1 cellular context compared by ENCODE assay signal in the genomic region with DNA sequence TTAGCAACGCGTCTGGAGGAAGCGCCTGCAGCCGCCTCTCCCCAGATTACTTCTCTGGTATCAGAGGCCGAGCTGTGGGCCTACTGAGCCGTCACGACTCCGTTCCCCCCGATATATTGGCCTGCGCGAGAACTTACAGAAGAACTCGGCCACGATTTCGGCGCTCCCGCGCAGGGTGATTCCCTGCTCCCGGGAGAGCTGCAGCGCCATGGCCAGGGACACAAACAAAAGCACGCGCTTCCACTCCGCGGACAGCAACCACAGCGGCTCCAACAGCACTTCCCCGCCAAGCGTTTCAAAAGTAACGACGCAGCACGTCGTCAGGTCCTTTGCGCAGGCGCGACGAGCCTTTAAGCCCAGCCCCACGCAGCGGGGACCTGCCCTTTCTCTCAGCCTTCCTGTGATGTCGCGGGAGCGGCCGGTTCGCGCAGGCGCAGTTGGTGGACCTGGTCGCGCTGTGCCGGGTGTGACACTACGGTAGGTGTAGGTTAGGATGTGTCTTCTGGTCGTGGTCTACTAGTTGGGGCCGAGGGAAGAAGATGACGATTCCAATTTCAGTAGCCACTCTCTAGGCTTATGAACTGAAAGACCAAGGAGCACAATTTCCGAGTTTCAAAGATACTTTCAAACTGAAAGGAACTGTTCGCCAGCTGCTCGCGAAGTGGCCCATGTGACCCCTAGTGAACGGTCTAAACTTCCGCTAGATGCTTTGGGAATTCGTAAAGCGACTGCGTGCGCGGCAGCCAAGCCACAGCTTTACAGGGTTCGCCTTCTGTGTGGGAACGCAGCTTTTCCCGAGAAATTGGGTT.
TF ChIP-seq lines count a peak whose summit lies in the region.

A gene (minus strand): TSS at position 324 of the 809 bp plus-strand sequence. CDS start 114 bp downstream, at position 210.

TF ChIP-seq in K562, 482 proteins besides CTCF, POLR2A, EP300 and RAD21 (continued from another document and continues in another):
- TF ChIP-seq, protein P1, sequence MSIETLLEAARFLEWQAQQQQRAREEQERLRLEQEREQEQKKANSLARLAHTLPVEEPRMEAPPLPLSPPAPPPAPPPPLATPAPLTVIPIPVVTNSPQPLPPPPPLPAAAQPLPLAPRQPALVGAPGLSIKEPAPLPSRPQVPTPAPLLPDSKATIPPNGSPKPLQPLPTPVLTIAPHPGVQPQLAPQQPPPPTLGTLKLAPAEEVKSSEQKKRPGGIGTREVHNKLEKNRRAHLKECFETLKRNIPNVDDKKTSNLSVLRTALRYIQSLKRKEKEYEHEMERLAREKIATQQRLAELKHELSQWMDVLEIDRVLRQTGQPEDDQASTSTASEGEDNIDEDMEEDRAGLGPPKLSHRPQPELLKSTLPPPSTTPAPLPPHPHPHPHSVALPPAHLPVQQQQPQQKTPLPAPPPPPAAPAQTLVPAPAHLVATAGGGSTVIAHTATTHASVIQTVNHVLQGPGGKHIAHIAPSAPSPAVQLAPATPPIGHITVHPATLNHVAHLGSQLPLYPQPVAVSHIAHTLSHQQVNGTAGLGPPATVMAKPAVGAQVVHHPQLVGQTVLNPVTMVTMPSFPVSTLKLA (conservative IDR thresholded peaks at IDR 0.05), result peak; percentile 94 to 98
- TF ChIP-seq CHD4 (IDR thresholded peaks at IDR 0.05; ENCODE audit: insufficient read depth, insufficient replicate concordance, low read depth, low read length, poor library complexity, severe bottlenecking) (no peak), NRF1 (conservative IDR thresholded peaks at IDR 0.05 in 1 of 2, IDR thresholded peaks at IDR 0.05 in 1 of 2) (peak; percentile 97 to 98), FOXP1 (CRISPR knock-in tag; IDR thresholded peaks at IDR 0.05) (peak; percentile 49; the same call in 1 of the 2 replicates), SUPT5H (IDR thresholded peaks at IDR 0.05) (peak; percentile 96), MYC (IDR thresholded peaks at IDR 0.05; ENCODE audit: low read depth, low read length) (peak; percentile 78), MYC (CRISPR knock-in tag; IDR thresholded peaks at IDR 0.05; ENCODE audit: borderline replicate concordance, low read depth) (peak; percentile 69; the same call in 1 of the 2 replicates), MEF2D (tag; conservative IDR thresholded peaks at IDR 0.05; ENCODE audit: low read depth) (no peak), ZNF431 (CRISPR knock-in tag; IDR thresholded peaks at IDR 0.05) (peak; percentile 55), PTRF (tag; IDR thresholded peaks at IDR 0.05) (no peak), FOS (IDR thresholded peaks at IDR 0.05; ENCODE audit: extremely low read depth, insufficient read length) (no peak), MCM5 (IDR thresholded peaks at IDR 0.05; ENCODE audit: low read depth) (no peak), COPS2 (conservative IDR thresholded peaks at IDR 0.05) (no peak), C11orf30 (IDR thresholded peaks at IDR 0.05; ENCODE audit: low read depth) (peak; percentile 58; the same call in 1 of the 2 replicates), GABPB1 (CRISPR knock-in tag; IDR thresholded peaks at IDR 0.05) (peak; percentile 17), ZNF3 (CRISPR knock-in tag; IDR thresholded peaks at IDR 0.05) (no peak), BRD9 (IDR thresholded peaks at IDR 0.05; ENCODE audit: low read depth, partially characterized antibody) (peak; percentile 40), JUNB (CRISPR knock-in tag; conservative IDR thresholded peaks at IDR 0.05) (no peak), CXXC5 (CRISPR knock-in tag; IDR thresholded peaks at IDR 0.05) (peak; percentile 90), HDAC2 (IDR thresholded peaks at IDR 0.05) (peak; percentile 77; the same call in 1 of the 2 replicates), RBM25 (IDR thresholded peaks at IDR 0.05; ENCODE audit: low read depth, low read length, severe bottlenecking) (no peak), CCNT2 (IDR thresholded peaks at IDR 0.05; ENCODE audit: borderline replicate concordance, extremely low read depth, insufficient read length, low read depth, low read length) (no peak), NR2C2 (CRISPR knock-in tag; IDR thresholded peaks at IDR 0.05) (no peak), NR2C2 (tag; IDR thresholded peaks at IDR 0.05) (peak; percentile 80), EP400 (IDR thresholded peaks at IDR 0.05) (peak; percentile 98), TAL1 (IDR thresholded peaks at IDR 0.05) (no peak), MBD2 (IDR thresholded peaks at IDR 0.05; ENCODE audit: borderline replicate concordance, low read depth) (peak; percentile 24; the same call in 1 of the 2 replicates), ZNF140 (CRISPR knock-in tag; IDR thresholded peaks at IDR 0.05) (no peak), ZNF124 (CRISPR knock-in tag; IDR thresholded peaks at IDR 0.05) (no peak)
- TF ChIP-seq, protein P2, sequence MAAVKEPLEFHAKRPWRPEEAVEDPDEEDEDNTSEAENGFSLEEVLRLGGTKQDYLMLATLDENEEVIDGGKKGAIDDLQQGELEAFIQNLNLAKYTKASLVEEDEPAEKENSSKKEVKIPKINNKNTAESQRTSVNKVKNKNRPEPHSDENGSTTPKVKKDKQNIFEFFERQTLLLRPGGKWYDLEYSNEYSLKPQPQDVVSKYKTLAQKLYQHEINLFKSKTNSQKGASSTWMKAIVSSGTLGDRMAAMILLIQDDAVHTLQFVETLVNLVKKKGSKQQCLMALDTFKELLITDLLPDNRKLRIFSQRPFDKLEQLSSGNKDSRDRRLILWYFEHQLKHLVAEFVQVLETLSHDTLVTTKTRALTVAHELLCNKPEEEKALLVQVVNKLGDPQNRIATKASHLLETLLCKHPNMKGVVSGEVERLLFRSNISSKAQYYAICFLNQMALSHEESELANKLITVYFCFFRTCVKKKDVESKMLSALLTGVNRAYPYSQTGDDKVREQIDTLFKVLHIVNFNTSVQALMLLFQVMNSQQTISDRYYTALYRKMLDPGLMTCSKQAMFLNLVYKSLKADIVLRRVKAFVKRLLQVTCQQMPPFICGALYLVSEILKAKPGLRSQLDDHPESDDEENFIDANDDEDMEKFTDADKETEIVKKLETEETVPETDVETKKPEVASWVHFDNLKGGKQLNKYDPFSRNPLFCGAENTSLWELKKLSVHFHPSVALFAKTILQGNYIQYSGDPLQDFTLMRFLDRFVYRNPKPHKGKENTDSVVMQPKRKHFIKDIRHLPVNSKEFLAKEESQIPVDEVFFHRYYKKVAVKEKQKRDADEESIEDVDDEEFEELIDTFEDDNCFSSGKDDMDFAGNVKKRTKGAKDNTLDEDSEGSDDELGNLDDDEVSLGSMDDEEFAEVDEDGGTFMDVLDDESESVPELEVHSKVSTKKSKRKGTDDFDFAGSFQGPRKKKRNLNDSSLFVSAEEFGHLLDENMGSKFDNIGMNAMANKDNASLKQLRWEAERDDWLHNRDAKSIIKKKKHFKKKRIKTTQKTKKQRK (IDR thresholded peaks at IDR 0.05; ENCODE audit: borderline replicate concordance, low read depth, low read length), result no peak
- TF ChIP-seq, protein P3, sequence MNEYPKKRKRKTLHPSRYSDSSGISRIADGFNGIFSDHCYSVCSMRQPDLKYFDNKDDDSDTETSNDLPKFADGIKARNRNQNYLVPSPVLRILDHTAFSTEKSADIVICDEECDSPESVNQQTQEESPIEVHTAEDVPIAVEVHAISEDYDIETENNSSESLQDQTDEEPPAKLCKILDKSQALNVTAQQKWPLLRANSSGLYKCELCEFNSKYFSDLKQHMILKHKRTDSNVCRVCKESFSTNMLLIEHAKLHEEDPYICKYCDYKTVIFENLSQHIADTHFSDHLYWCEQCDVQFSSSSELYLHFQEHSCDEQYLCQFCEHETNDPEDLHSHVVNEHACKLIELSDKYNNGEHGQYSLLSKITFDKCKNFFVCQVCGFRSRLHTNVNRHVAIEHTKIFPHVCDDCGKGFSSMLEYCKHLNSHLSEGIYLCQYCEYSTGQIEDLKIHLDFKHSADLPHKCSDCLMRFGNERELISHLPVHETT (CRISPR knock-in tag; conservative IDR thresholded peaks at IDR 0.05 in 1 of 2, IDR thresholded peaks at IDR 0.05 in 1 of 2), result peak in 1 of 2 experiments; percentile 27; a peak in 1 of 4 replicates
- TF ChIP-seq, protein P4, sequence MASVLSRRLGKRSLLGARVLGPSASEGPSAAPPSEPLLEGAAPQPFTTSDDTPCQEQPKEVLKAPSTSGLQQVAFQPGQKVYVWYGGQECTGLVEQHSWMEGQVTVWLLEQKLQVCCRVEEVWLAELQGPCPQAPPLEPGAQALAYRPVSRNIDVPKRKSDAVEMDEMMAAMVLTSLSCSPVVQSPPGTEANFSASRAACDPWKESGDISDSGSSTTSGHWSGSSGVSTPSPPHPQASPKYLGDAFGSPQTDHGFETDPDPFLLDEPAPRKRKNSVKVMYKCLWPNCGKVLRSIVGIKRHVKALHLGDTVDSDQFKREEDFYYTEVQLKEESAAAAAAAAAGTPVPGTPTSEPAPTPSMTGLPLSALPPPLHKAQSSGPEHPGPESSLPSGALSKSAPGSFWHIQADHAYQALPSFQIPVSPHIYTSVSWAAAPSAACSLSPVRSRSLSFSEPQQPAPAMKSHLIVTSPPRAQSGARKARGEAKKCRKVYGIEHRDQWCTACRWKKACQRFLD (CRISPR knock-in tag; IDR thresholded peaks at IDR 0.05), result peak; percentile 45; the same call in 1 of the 2 replicates
- TF ChIP-seq, protein P5, sequence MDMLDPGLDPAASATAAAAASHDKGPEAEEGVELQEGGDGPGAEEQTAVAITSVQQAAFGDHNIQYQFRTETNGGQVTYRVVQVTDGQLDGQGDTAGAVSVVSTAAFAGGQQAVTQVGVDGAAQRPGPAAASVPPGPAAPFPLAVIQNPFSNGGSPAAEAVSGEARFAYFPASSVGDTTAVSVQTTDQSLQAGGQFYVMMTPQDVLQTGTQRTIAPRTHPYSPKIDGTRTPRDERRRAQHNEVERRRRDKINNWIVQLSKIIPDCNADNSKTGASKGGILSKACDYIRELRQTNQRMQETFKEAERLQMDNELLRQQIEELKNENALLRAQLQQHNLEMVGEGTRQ (CRISPR knock-in tag; IDR thresholded peaks at IDR 0.05), result peak; percentile 87
- TF ChIP-seq, protein P6, sequence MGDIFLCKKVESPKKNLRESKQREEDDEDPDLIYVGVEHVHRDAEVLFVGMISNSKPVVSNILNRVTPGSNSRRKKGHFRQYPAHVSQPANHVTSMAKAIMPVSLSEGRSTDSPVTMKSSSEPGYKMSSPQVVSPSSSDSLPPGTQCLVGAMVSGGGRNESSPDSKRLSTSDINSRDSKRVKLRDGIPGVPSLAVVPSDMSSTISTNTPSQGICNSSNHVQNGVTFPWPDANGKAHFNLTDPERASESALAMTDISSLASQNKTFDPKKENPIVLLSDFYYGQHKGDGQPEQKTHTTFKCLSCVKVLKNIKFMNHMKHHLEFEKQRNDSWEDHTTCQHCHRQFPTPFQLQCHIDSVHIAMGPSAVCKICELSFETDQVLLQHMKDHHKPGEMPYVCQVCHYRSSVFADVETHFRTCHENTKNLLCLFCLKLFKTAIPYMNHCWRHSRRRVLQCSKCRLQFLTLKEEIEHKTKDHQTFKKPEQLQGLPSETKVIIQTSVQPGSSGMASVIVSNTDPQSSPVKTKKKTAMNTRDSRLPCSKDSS (IDR thresholded peaks at IDR 0.05; ENCODE audit: low read depth, partially characterized antibody), result no peak
- TF ChIP-seq, protein P7, sequence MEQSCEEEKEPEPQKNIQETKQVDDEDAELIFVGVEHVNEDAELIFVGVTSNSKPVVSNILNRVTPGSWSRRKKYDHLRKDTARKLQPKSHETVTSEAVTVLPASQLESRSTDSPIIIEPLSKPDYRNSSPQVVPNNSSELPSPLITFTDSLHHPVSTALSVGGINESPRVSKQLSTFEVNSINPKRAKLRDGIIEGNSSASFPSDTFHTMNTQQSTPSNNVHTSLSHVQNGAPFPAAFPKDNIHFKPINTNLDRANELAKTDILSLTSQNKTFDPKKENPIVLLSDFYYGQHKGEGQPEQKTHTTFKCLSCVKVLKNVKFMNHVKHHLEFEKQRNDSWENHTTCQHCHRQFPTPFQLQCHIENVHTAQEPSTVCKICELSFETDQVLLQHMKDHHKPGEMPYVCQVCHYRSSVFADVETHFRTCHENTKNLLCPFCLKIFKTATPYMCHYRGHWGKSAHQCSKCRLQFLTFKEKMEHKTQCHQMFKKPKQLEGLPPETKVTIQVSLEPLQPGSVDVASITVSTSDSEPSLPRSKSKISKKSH (CRISPR knock-in tag; IDR thresholded peaks at IDR 0.05), result no peak
- TF ChIP-seq, protein P8, sequence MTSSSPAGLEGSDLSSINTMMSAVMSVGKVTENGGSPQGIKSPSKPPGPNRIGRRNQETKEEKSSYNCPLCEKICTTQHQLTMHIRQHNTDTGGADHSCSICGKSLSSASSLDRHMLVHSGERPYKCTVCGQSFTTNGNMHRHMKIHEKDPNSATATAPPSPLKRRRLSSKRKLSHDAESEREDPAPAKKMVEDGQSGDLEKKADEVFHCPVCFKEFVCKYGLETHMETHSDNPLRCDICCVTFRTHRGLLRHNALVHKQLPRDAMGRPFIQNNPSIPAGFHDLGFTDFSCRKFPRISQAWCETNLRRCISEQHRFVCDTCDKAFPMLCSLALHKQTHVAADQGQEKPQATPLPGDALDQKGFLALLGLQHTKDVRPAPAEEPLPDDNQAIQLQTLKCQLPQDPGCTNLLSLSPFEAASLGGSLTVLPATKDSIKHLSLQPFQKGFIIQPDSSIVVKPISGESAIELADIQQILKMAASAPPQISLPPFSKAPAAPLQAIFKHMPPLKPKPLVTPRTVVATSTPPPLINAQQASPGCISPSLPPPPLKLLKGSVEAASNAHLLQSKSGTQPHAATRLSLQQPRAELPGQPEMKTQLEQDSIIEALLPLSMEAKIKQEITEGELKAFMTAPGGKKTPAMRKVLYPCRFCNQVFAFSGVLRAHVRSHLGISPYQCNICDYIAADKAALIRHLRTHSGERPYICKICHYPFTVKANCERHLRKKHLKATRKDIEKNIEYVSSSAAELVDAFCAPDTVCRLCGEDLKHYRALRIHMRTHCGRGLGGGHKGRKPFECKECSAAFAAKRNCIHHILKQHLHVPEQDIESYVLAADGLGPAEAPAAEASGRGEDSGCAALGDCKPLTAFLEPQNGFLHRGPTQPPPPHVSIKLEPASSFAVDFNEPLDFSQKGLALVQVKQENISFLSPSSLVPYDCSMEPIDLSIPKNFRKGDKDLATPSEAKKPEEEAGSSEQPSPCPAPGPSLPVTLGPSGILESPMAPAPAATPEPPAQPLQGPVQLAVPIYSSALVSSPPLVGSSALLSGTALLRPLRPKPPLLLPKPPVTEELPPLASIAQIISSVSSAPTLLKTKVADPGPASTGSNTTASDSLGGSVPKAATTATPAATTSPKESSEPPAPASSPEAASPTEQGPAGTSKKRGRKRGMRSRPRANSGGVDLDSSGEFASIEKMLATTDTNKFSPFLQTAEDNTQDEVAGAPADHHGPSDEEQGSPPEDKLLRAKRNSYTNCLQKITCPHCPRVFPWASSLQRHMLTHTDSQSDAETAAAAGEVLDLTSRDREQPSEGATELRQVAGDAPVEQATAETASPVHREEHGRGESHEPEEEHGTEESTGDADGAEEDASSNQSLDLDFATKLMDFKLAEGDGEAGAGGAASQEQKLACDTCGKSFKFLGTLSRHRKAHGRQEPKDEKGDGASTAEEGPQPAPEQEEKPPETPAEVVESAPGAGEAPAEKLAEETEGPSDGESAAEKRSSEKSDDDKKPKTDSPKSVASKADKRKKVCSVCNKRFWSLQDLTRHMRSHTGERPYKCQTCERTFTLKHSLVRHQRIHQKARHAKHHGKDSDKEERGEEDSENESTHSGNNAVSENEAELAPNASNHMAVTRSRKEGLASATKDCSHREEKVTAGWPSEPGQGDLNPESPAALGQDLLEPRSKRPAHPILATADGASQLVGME (CRISPR knock-in tag; IDR thresholded peaks at IDR 0.05), result no peak
- TF ChIP-seq, protein P9, sequence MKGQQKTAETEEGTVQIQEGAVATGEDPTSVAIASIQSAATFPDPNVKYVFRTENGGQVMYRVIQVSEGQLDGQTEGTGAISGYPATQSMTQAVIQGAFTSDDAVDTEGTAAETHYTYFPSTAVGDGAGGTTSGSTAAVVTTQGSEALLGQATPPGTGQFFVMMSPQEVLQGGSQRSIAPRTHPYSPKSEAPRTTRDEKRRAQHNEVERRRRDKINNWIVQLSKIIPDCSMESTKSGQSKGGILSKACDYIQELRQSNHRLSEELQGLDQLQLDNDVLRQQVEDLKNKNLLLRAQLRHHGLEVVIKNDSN (CRISPR knock-in tag; IDR thresholded peaks at IDR 0.05), result peak; percentile 92
